Comparison of ENCODE assay signal across 8 cellular contexts in the genomic region with DNA sequence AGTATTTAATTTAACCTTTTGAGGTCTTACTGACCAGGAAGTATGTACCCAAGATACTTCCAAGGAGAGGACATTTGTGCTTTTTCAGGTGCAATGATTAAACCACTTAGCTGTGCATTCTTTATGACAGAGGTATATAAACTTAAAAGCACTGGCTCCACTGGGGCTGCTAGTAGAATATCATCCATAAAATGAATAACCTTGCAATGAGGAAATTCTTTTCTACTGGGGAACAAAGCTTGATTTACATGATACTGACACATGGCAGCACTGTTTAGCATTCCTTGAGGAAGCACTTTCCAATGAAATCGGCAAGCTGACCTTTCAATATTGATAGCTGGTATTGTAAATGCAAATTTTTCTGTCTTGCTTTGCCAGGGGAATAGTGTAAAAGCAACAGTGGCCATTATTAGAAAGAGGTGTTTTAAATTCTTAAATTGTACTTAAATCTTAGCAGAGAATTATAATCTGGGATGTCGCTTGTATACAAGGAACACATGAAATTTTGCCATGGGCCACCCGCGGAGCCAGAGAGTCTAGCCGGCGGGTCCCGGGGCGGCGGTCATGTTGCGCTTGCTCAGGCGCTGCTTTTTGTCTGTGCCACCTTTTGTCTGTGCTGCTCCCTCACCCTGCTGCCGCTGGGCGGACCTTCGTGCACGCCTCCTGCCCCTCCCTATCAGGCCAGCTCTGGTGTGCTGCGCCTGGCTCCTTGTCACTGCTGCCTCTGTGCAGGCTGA. TPM values are rescaled to one million over a fixed set of nuclear protein-coding genes. Genes with fewer than 3 reads are reported as not detected.
DNase-seq lines count a peak whose midpoint lies in the region; ATAC-seq, FAIRE-seq and TF ChIP-seq lines count a peak whose summit lies in the region.

No MANE protein-coding gene starts in this region.

- TF ChIP-seq POLR2A in endothelial cell of umbilical vein (IDR thresholded peaks at IDR 0.05; ENCODE audit: low read depth, low read length) = no peak

- H3K27me3 Mint-ChIP-seq in CD8-positive, alpha-beta T cell (ENCODE audit: low read depth) = no peaks in the 10 kb centered on the region

- H3K27ac ChIP-seq in CD8-positive, alpha-beta T cell (ENCODE audit: low read depth, low read length) = no peak overlapping the region
- H3K27ac ChIP-seq in HL-60 (replicated peaks) (peak overlapping the region; percentile 36), endothelial cell of umbilical vein (ENCODE audit: insufficient read depth, low read depth, low read length) (no peak overlapping the region), mucosa of rectum (ENCODE audit: low read depth in 2 of 2, low read length in 2 of 2) (peak overlapping the region; percentile 79 to 83)

- H3K4me3 Mint-ChIP-seq in CD8-positive, alpha-beta T cell = peak overlapping the region; percentile 71

- H3K9me3 Mint-ChIP-seq in CD8-positive, alpha-beta T cell = no peaks in the 10 kb centered on the region

- H3K4me3 ChIP-seq in CD8-positive, alpha-beta T cell (ENCODE audit: low read depth, low read length) = no peak overlapping the region
- H3K4me3 ChIP-seq in HL-60 (replicated peaks; ENCODE audit: insufficient read depth, low read length) (peak overlapping the region; percentile 17), endothelial cell of umbilical vein (replicated peaks in 1 of 3; ENCODE audit: insufficient read depth in 1 of 3, low read depth in 1 of 3, low read length in 3 of 3) (peak overlapping the region in 1 of 3 experiments; percentile 0), mucosa of rectum (ENCODE audit: low read length in 2 of 2) (peak overlapping the region; percentile 60 to 67)

- H2AFZ ChIP-seq in endothelial cell of umbilical vein (ENCODE audit: low read depth, low read length) = peak overlapping the region; percentile 51

- H3K27ac Mint-ChIP-seq in CD8-positive, alpha-beta T cell = no peak overlapping the region

- peaks cover 11% of the 10 kb centered on the region for H3K4me1 Mint-ChIP-seq in CD8-positive, alpha-beta T cell (ENCODE audit: low read depth)

- CTCF ChIA-PET in CD8-positive, alpha-beta T cell (lab: Charles Lee) = interaction anchor here (1.0 to 3.2 kb wide), 5 partner anchors 10 to 37 kb away, joined by 3 to 26 read pairs (median 3); partner anchors contain the start of gene ACTR6
- CTCF ChIA-PET in endothelial cell of umbilical vein (lab: Charles Lee) = interaction anchor here (0.6 to 2.6 kb wide), 8 partner anchors 9 to 241 kb away, joined by 3 to 26 read pairs (median 3); no protein-coding TSS in a partner anchor

- no peaks in the 10 kb centered on the region for H3K27me3 ChIP-seq in CD8-positive, alpha-beta T cell (ENCODE audit: insufficient read depth, low read length)
- no peaks in the 10 kb centered on the region for H3K27me3 ChIP-seq in HL-60 (ENCODE audit: insufficient read depth, poor library complexity, severe bottlenecking)
- peaks cover 0 to 2% of the 10 kb centered on the region in 2 experiments for H3K27me3 ChIP-seq in endothelial cell of umbilical vein (ENCODE audit: control insufficient read depth in 2 of 2, insufficient read depth in 2 of 2, low read length in 2 of 2)
- H3K27me3 ChIP-seq in mucosa of rectum (ENCODE audit: control insufficient read depth in 2 of 2, insufficient read depth in 2 of 2, low read length in 2 of 2) = no peaks in the 10 kb centered on the region

- H3K9ac ChIP-seq in endothelial cell of umbilical vein (replicated peaks; ENCODE audit: extremely low read depth, insufficient read depth, low read length) (no peak overlapping the region), mucosa of rectum (ENCODE audit: low read depth in 1 of 2, low read length in 2 of 2) (peak overlapping the region; percentile 47 to 60)

- peak; percentile 80 for FAIRE-seq in endothelial cell of umbilical vein (lab: Jason Lieb, UNC)

- H4K20me1 ChIP-seq in endothelial cell of umbilical vein (replicated peaks; ENCODE audit: control insufficient read depth, extremely low read depth, insufficient read depth, low read length) = no peaks in the 10 kb centered on the region

- no TSS peak for BruUV-seq in endothelial cell of umbilical vein (replicated peaks; lab: Mats Ljungman, UMichigan)

- peak overlapping the region; percentile 31 for H3K4me2 ChIP-seq in endothelial cell of umbilical vein (ENCODE audit: insufficient read depth, low read length)

- no peaks in the 10 kb centered on the region for H3K79me2 ChIP-seq in endothelial cell of umbilical vein (ENCODE audit: control insufficient read depth, insufficient read depth, low read length)

- H3K9me3 ChIP-seq in CD8-positive, alpha-beta T cell (ENCODE audit: low read length) = no peaks in the 10 kb centered on the region
- no peaks in the 10 kb centered on the region for H3K9me3 ChIP-seq in endothelial cell of umbilical vein (replicated peaks; ENCODE audit: control insufficient read depth, insufficient read depth, low read length)
- H3K9me3 ChIP-seq in mucosa of rectum (ENCODE audit: control insufficient read depth in 2 of 2, low read length in 2 of 2) = no peaks in the 10 kb centered on the region

- intact Hi-C loops in CD8-positive, alpha-beta T cell (cut with DNase I, micrococcal nuclease) = loop anchor here (2.0 kb wide), 3 partner anchors 21 to 37 kb away; partner anchors contain the start of genes BLTP3B (in 2 of the 2) and ACTR6 (in 1 of the 2)
- intact Hi-C loops in endothelial cell of umbilical vein (cut with micrococcal nuclease) = no loop called here

- H3K4me1 ChIP-seq in CD8-positive, alpha-beta T cell (ENCODE audit: insufficient read depth, low read length) = peaks cover 9% of the 10 kb centered on the region
- H3K4me1 ChIP-seq in endothelial cell of umbilical vein (ENCODE audit: control insufficient read depth, extremely low read depth, insufficient read depth, low read length) (no peaks in the 10 kb centered on the region), mucosa of rectum (ENCODE audit: control insufficient read depth in 2 of 2, insufficient read depth in 2 of 2, low read length in 2 of 2) (peaks cover 6 to 15% of the 10 kb centered on the region in 2 donors)

- peak; percentile 28 for TF ChIP-seq CTCF in CD8-positive, alpha-beta T cell (IDR thresholded peaks at IDR 0.05)
- TF ChIP-seq CTCF in HL-60 (IDR thresholded peaks at IDR 0.05; ENCODE audit: insufficient read depth, low read length) (no peak), endothelial cell of umbilical vein (IDR thresholded peaks at IDR 0.05; ENCODE audit: extremely low read depth in 1 of 2, insufficient read depth in 1 of 2, low read depth in 1 of 2, low read length in 2 of 2) (no peak)

- ATAC-seq in CD8-positive, alpha-beta T cell = peak; percentile 100
- peak; percentile 99 for ATAC-seq in GM21367 (IDR thresholded peaks at IDR 0.05; ENCODE audit: unreplicated experiment)

- POLR2A ChIA-PET in CD8-positive, alpha-beta T cell (lab: Charles Lee) = interaction anchor here (0.7 kb wide), 1 partner anchor 34 kb away, joined by 3 read pairs; no protein-coding TSS in a partner anchor
- POLR2A ChIA-PET in endothelial cell of umbilical vein (lab: Charles Lee) = no interaction called here

- dilution Hi-C loops in endothelial cell of umbilical vein (cut with MboI; ENCODE audit: extremely low pct_ligation_motif_present, low sequenced_read_pairs) = no loop called here

- no peaks in the 10 kb centered on the region for H3K36me3 ChIP-seq in CD8-positive, alpha-beta T cell (ENCODE audit: insufficient read depth, low read length)
- H3K36me3 ChIP-seq in endothelial cell of umbilical vein (ENCODE audit: control insufficient read depth in 2 of 2, extremely low read depth in 1 of 2, insufficient read depth in 2 of 2, low read length in 2 of 2) (no peaks in the 10 kb centered on the region), mucosa of rectum (ENCODE audit: control insufficient read depth in 2 of 2, insufficient read depth in 2 of 2, low read length in 2 of 2) (no peaks in the 10 kb centered on the region)

- H3K36me3 Mint-ChIP-seq in CD8-positive, alpha-beta T cell = no peaks in the 10 kb centered on the region

- DNase-seq in CD8-positive, alpha-beta T cell = peak; percentile 38 to 75 (median 68)
- DNase-seq in HL-60 (ENCODE audit: low read depth in 1 of 2, low spot score in 1 of 2) (peak; percentile 27 to 79), NOMO-1 treated with DMSO at 0.1 percent for 48 hours (lab: John Stamatoyannopoulos, UW; ENCODE audit: unreplicated experiment) (peak; percentile 75), endothelial cell of umbilical vein (ENCODE audit: low read depth, low spot score) (peak; percentile 54)
- DNase-seq in activated CD8-positive, alpha-beta memory T cell treated with anti-CD3 and anti-CD28 coated beads, Interleukin-2, amount 50 U/mL, for 48 hours = peak; percentile 82
- DNase-seq in stimulated activated CD8-positive, alpha-beta memory T cell treated with anti-CD3 and anti-CD28 coated beads, Interleukin-7, amount 100 ng/mL, for 24 hours (ENCODE audit: low read depth) = peak; percentile 46

- no peaks in the 10 kb centered on the region for H3K9me1 ChIP-seq in endothelial cell of umbilical vein (replicated peaks; ENCODE audit: control insufficient read depth, extremely low read depth, insufficient read depth, low read length)

TF ChIP-seq in endothelial cell of umbilical vein, 7 proteins besides CTCF, POLR2A, EP300 and RAD21 (continues in another document):
- TF ChIP-seq FOS (IDR thresholded peaks at IDR 0.05; ENCODE audit: borderline replicate concordance, insufficient read depth, low read length) (no peak), POLR2AphosphoS5 (IDR thresholded peaks at IDR 0.05; ENCODE audit: insufficient read depth, low read depth, low read length) (no peak), GATA2 (IDR thresholded peaks at IDR 0.05; ENCODE audit: insufficient read depth, insufficient read length, low read depth, low read length) (no peak)

RNA-seq across cellular contexts. Expression of gene BLTP3B, which starts 20.9 kb away (rescaled TPM):
- total RNA-seq in CD8-positive, alpha-beta T cell = 10 to 100 TPM; 29.4 to 37.8 TPM
- 16.0 and 17.9 TPM in 2 replicates for total RNA-seq in endothelial cell of umbilical vein
- 4.1 and 5.4 TPM in 2 replicates for polyA plus RNA-seq in endothelial cell of umbilical vein
- 8.6 and 9.4 TPM in 2 replicates for polyA plus RNA-seq in endothelial cell of umbilical vein (2011; cell fraction: cytosol; rRNA removed)
- 8.3 and 12.0 TPM in 2 replicates for polyA plus RNA-seq in endothelial cell of umbilical vein (2011; cell fraction: nucleus; rRNA removed)
- polyA plus RNA-seq in endothelial cell of umbilical vein (2012) = 11.8 and 17.1 TPM in 2 replicates
- 17.4 and 28.5 TPM in 2 replicates for polyA minus RNA-seq in endothelial cell of umbilical vein
- polyA minus RNA-seq in endothelial cell of umbilical vein (2011; cell fraction: cytosol; rRNA and poly(A)+ RNA removed) = 24.4 TPM
- 23.0 and 38.7 TPM in 2 replicates for polyA minus RNA-seq in endothelial cell of umbilical vein (2011; cell fraction: nucleus; rRNA and poly(A)+ RNA removed)

RNA-seq across cellular contexts. Expression of gene ACTR6, which starts 37.0 kb away (rescaled TPM):
- total RNA-seq in CD8-positive, alpha-beta T cell = 10 to 100 TPM; 18.8 to 21.4 TPM
- total RNA-seq in endothelial cell of umbilical vein = 23.2 and 24.7 TPM in 2 replicates
- polyA plus RNA-seq in endothelial cell of umbilical vein = 4.8 and 7.5 TPM in 2 replicates
- polyA plus RNA-seq in endothelial cell of umbilical vein (2011; cell fraction: cytosol; rRNA removed) = 10.8 and 20.0 TPM in 2 replicates
- polyA plus RNA-seq in endothelial cell of umbilical vein (2011; cell fraction: nucleus; rRNA removed) = 15.1 and 17.5 TPM in 2 replicates
- 28.9 and 35.6 TPM in 2 replicates for polyA plus RNA-seq in endothelial cell of umbilical vein (2012)
- 3.6 TPM in 2 replicates for polyA minus RNA-seq in endothelial cell of umbilical vein
- polyA minus RNA-seq in endothelial cell of umbilical vein (2011; cell fraction: cytosol; rRNA and poly(A)+ RNA removed) = 6.0 TPM
- 8.4 and 8.5 TPM in 2 replicates for polyA minus RNA-seq in endothelial cell of umbilical vein (2011; cell fraction: nucleus; rRNA and poly(A)+ RNA removed)

Comparison
In these comparisons a context has a peak if more than half of its experiments do, and no peak if none do; other contexts are left out.
1. H3K27ac ChIP-seq: peak in HL-60 (single experiment) and mucosa of rectum (2 of 2); none in CD8-positive, alpha-beta T cell (single experiment) and endothelial cell of umbilical vein (single experiment).
2. Peak in every context shown above with its lines, with median percentiles within 50 percentile points of each other: DNase-seq.